8 cellular contexts compared by ENCODE assay signal in genomic region chr13:112872657-112873631, GRCh38.
A peak's percentile ranks its signal among the peaks of the same experiment; 100 is the strongest.
DNase-seq lines count a peak whose midpoint lies in the region; ATAC-seq and TF ChIP-seq lines count a peak whose summit lies in the region.
"Not testable (repeated sequence)": the region's sequence is repeated elsewhere in the genome, so short reads cannot be mapped to it uniquely, and the experiment has no call there.

No MANE protein-coding gene starts in this region.

- H3K27ac ChIP-seq in Peyer's patch (peak overlapping the region in 2 of 4 donors; percentile 3 to 73), mucosa of rectum (ENCODE audit: low read depth in 2 of 2, low read length in 2 of 2) (peak overlapping the region; percentile 57 to 71)
- H3K27ac ChIP-seq in coronary artery: not testable (repeated sequence)

- peaks cover 0 to 21% (median 0%) of the 10 kb centered on the region in 3 donors for H3K36me3 ChIP-seq in Peyer's patch
- not testable (repeated sequence) for H3K36me3 ChIP-seq in mucosa of rectum (ENCODE audit: control insufficient read depth in 2 of 2, insufficient read depth in 2 of 2, low read length in 2 of 2)

- not testable (repeated sequence) for H3K4me3 ChIP-seq in Peyer's patch; coronary artery; mucosa of rectum (ENCODE audit: low read length in 2 of 2)

- not testable (repeated sequence) for H3K9ac ChIP-seq in mucosa of rectum (ENCODE audit: low read depth in 1 of 2, low read length in 2 of 2)

- not testable (repeated sequence) for H3K4me1 ChIP-seq in Peyer's patch; mucosa of rectum (ENCODE audit: control insufficient read depth in 2 of 2, insufficient read depth in 2 of 2, low read length in 2 of 2)

- peaks cover 55% of the 10 kb centered on the region for H3K4me1 Mint-ChIP-seq in activated T-cell treated with anti-CD3 and anti-CD28 coated beads, Interleukin-2, amount 50 U/mL, for 24 hours (ENCODE audit: low read depth)
- H3K4me1 Mint-ChIP-seq in stimulated activated naive CD8-positive, alpha-beta T cell treated with anti-CD3 and anti-CD28 coated beads, Interleukin-15, Interleukin-2, amounts not matched to agents 100 ng/mL and 50 ng/mL, for 24 hours (ENCODE audit: low read depth): peaks cover 24% of the 10 kb centered on the region

- peak overlapping the region; percentile 61 for H3K4me3 Mint-ChIP-seq in activated T-cell treated with anti-CD3 and anti-CD28 coated beads, Interleukin-2, amount 50 U/mL, for 24 hours
- H3K4me3 Mint-ChIP-seq in stimulated activated naive CD8-positive, alpha-beta T cell treated with anti-CD3 and anti-CD28 coated beads, Interleukin-15, Interleukin-2, amounts not matched to agents 100 ng/mL and 50 ng/mL, for 24 hours: peak overlapping the region; percentile 61

- peak; percentile 38 for ATAC-seq in GM21423 (IDR thresholded peaks at IDR 0.05; ENCODE audit: unreplicated experiment)
- peak; percentile 35 for ATAC-seq in HG03432 (IDR thresholded peaks at IDR 0.05; ENCODE audit: unreplicated experiment)

- not testable (repeated sequence) for H3K27me3 Mint-ChIP-seq in activated T-cell treated with anti-CD3 and anti-CD28 coated beads, Interleukin-2, amount 50 U/mL, for 24 hours; stimulated activated naive CD8-positive, alpha-beta T cell treated with anti-CD3 and anti-CD28 coated beads, Interleukin-15, Interleukin-2, amounts not matched to agents 100 ng/mL and 50 ng/mL, for 24 hours

- H3K27me3 ChIP-seq in Peyer's patch; mucosa of rectum (ENCODE audit: control insufficient read depth in 2 of 2, insufficient read depth in 2 of 2, low read length in 2 of 2): not testable (repeated sequence)

- DNase-seq in GDM1 (lab: John Stamatoyannopoulos, UW): peak; percentile 23
- DNase-seq in Peyer's patch: peak in 2 of 3 donors; percentile 44 to 57
- peak; percentile 49 for DNase-seq in activated T-cell treated with anti-CD3 and anti-CD28 coated beads, Interleukin-2, amount 50 U/mL, for 24 hours
- peak; percentile 35 for DNase-seq in coronary artery (ENCODE audit: low spot score)

- H3K36me3 Mint-ChIP-seq in activated T-cell treated with anti-CD3 and anti-CD28 coated beads, Interleukin-2, amount 50 U/mL, for 24 hours (ENCODE audit: low read depth): peaks cover 45% of the 10 kb centered on the region
- H3K36me3 Mint-ChIP-seq in stimulated activated naive CD8-positive, alpha-beta T cell treated with anti-CD3 and anti-CD28 coated beads, Interleukin-15, Interleukin-2, amounts not matched to agents 100 ng/mL and 50 ng/mL, for 24 hours (ENCODE audit: low read depth): peaks cover 19% of the 10 kb centered on the region

- H3K9me3 Mint-ChIP-seq in activated T-cell treated with anti-CD3 and anti-CD28 coated beads, Interleukin-2, amount 50 U/mL, for 24 hours; stimulated activated naive CD8-positive, alpha-beta T cell treated with anti-CD3 and anti-CD28 coated beads, Interleukin-15, Interleukin-2, amounts not matched to agents 100 ng/mL and 50 ng/mL, for 24 hours: not testable (repeated sequence)

- not testable (repeated sequence) for TF ChIP-seq POLR2A in Peyer's patch (IDR thresholded peaks at IDR 0.05)

- H3K27ac Mint-ChIP-seq in activated T-cell treated with anti-CD3 and anti-CD28 coated beads, Interleukin-2, amount 50 U/mL, for 24 hours: peak overlapping the region; percentile 92
- H3K27ac Mint-ChIP-seq in stimulated activated naive CD8-positive, alpha-beta T cell treated with anti-CD3 and anti-CD28 coated beads, Interleukin-15, Interleukin-2, amounts not matched to agents 100 ng/mL and 50 ng/mL, for 24 hours: peak overlapping the region; percentile 83

- not testable (repeated sequence) for TF ChIP-seq CTCF in Peyer's patch (IDR thresholded peaks at IDR 0.05); coronary artery (IDR thresholded peaks at IDR 0.05)

- H3K9me3 ChIP-seq in Peyer's patch; mucosa of rectum (ENCODE audit: control insufficient read depth in 2 of 2, low read length in 2 of 2): not testable (repeated sequence)
